Comparison of ENCODE assay signal across 2 cellular contexts in genomic region chr12:121822393-121823100, GRCh38.
A peak's percentile ranks its signal among the peaks of the same experiment; 100 is the strongest.
TF ChIP-seq lines count a peak whose summit lies in the region.

No MANE protein-coding gene starts in this region.

TF ChIP-seq in K562, 482 proteins besides CTCF, POLR2A, EP300 and RAD21:
- TF ChIP-seq HNRNPL (IDR thresholded peaks at IDR 0.05; ENCODE audit: low read depth, low read length) (peak; percentile 61; the same call in 1 of the 2 replicates), REST (CRISPR knock-in tag; IDR thresholded peaks at IDR 0.05; ENCODE audit: low read depth) (no peak), POLR2G (IDR thresholded peaks at IDR 0.05; ENCODE audit: low read depth, low read length) (peak; percentile 58; the same call in 1 of the 2 replicates)

TF ChIP-seq in HepG2, 621 proteins besides CTCF, POLR2A, EP300 and RAD21:
- TF ChIP-seq AGO2 (optimal IDR thresholded peaks at IDR 0.05; ENCODE audit: low read depth, low read length) (peak; percentile 42), ZNF672 (CRISPR knock-in tag; IDR thresholded peaks at IDR 0.05) (no peak), HNRNPK (IDR thresholded peaks at IDR 0.05; ENCODE audit: low read depth, low read length, poor library complexity, severe bottlenecking) (peak; percentile 7), ZNF749 (CRISPR knock-in tag; IDR thresholded peaks at IDR 0.05; ENCODE audit: borderline replicate concordance) (no peak), RBFOX2 (IDR thresholded peaks at IDR 0.05; ENCODE audit: low read depth, low read length) (peak; percentile 40; the same call in 1 of the 2 replicates), ZNF101 (CRISPR knock-in tag; IDR thresholded peaks at IDR 0.05; ENCODE audit: borderline replicate concordance, low read depth) (no peak), PHF8 (CRISPR knock-in tag; IDR thresholded peaks at IDR 0.05) (no peak), SMAD9 (CRISPR knock-in tag; IDR thresholded peaks at IDR 0.05) (no peak), IKZF1 (IDR thresholded peaks at IDR 0.05) (no peak), ZNF564 (CRISPR knock-in tag; IDR thresholded peaks at IDR 0.05) (no peak), HMGXB4 (CRISPR knock-in tag; IDR thresholded peaks at IDR 0.05; ENCODE audit: borderline replicate concordance in 1 of 2, low read depth in 1 of 2) (no peak)
- TF ChIP-seq, protein P1, sequence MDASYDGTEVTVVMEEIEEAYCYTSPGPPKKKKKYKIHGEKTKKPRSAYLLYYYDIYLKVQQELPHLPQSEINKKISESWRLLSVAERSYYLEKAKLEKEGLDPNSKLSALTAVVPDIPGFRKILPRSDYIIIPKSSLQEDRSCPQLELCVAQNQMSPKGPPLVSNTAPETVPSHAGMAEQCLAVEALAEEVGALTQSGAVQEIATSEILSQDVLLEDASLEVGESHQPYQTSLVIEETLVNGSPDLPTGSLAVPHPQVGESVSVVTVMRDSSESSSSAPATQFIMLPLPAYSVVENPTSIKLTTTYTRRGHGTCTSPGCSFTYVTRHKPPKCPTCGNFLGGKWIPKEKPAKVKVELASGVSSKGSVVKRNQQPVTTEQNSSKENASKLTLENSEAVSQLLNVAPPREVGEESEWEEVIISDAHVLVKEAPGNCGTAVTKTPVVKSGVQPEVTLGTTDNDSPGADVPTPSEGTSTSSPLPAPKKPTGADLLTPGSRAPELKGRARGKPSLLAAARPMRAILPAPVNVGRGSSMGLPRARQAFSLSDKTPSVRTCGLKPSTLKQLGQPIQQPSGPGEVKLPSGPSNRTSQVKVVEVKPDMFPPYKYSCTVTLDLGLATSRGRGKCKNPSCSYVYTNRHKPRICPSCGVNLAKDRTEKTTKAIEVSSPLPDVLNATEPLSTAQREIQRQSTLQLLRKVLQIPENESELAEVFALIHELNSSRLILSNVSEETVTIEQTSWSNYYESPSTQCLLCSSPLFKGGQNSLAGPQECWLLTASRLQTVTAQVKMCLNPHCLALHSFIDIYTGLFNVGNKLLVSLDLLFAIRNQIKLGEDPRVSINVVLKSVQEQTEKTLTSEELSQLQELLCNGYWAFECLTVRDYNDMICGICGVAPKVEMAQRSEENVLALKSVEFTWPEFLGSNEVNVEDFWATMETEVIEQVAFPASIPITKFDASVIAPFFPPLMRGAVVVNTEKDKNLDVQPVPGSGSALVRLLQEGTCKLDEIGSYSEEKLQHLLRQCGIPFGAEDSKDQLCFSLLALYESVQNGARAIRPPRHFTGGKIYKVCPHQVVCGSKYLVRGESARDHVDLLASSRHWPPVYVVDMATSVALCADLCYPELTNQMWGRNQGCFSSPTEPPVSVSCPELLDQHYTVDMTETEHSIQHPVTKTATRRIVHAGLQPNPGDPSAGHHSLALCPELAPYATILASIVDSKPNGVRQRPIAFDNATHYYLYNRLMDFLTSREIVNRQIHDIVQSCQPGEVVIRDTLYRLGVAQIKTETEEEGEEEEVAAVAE (CRISPR knock-in tag; IDR thresholded peaks at IDR 0.05; ENCODE audit: borderline replicate concordance): no peak
